In the genomic region with DNA sequence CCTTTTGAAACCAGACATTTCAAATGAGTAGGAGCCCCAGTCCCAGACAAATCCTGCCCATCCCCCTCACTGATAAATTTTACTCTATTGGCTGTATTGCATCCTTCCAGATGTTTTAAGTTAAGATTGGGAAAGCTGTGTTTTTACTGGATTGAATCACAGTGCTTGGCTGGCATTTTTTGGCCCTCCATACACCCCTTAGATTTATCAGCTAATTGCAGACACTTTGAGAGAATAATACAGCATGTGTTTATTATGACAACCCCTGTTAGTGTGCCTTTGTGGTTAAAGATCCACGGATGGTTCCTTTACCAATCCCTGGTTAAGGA, we compare ENCODE assay signal across 1 cellular context.
TF ChIP-seq lines count a peak whose summit lies in the region.

No MANE protein-coding gene starts in this region.

TF ChIP-seq in HepG2, 621 proteins besides CTCF, POLR2A, EP300 and RAD21 (continued from another document):
- TF ChIP-seq ATF2 (CRISPR knock-in tag; IDR thresholded peaks at IDR 0.05) (no peak), RBFOX2 (IDR thresholded peaks at IDR 0.05; ENCODE audit: low read depth, low read length) (no peak), TEAD3 (CRISPR knock-in tag; optimal IDR thresholded peaks at IDR 0.05; ENCODE audit: borderline replicate concordance) (no peak), SMAD3 (CRISPR knock-in tag; IDR thresholded peaks at IDR 0.05) (no peak), MTA1 (CRISPR knock-in tag; IDR thresholded peaks at IDR 0.05; ENCODE audit: borderline replicate concordance) (no peak), ZNF501 (CRISPR knock-in tag; IDR thresholded peaks at IDR 0.05) (no peak)
